In genomic region chr7:143188994-143189393, GRCh38 we compare ENCODE assay signal across 1 cellular context.
TF ChIP-seq lines count a peak whose summit lies in the region.

No MANE protein-coding gene starts in this region.

TF ChIP-seq in H1, 55 proteins besides CTCF, POLR2A, EP300 and RAD21:
- TF ChIP-seq CHD1 (IDR thresholded peaks at IDR 0.05; ENCODE audit: low read depth, low read length) (no peak), ZNF274 (IDR thresholded peaks at IDR 0.05; ENCODE audit: borderline replicate concordance, extremely low read depth, low read length) (no peak), SP2 (IDR thresholded peaks at IDR 0.05; ENCODE audit: low read length) (no peak), BRCA1 (IDR thresholded peaks at IDR 0.05; ENCODE audit: low read depth, low read length) (no peak), ATF2 (IDR thresholded peaks at IDR 0.05; ENCODE audit: low read length) (no peak), SIRT6 (IDR thresholded peaks at IDR 0.05; ENCODE audit: low read length) (no peak), CBX5 (IDR thresholded peaks at IDR 0.05; ENCODE audit: low read depth, low read length) (no peak), TAF7 (optimal IDR thresholded peaks at IDR 0.05; ENCODE audit: borderline replicate concordance, low read depth, low read length) (no peak), BCL11A (IDR thresholded peaks at IDR 0.05; ENCODE audit: low read depth in 2 of 2, low read length in 2 of 2) (no peak), SP4 (IDR thresholded peaks at IDR 0.05; ENCODE audit: low read length) (no peak), E2F6 (IDR thresholded peaks at IDR 0.05) (no peak), KDM4A (IDR thresholded peaks at IDR 0.05; ENCODE audit: low read depth, low read length, severe bottlenecking) (no peak), GTF2F1 (IDR thresholded peaks at IDR 0.05; ENCODE audit: borderline replicate concordance, low read depth, low read length) (no peak), RFX5 (IDR thresholded peaks at IDR 0.05; ENCODE audit: borderline replicate concordance, low read depth, low read length) (no peak), USF2 (IDR thresholded peaks at IDR 0.05; ENCODE audit: low read length) (no peak)
TF ChIP-seq in H1: peak in this region for 0.
